ENCODE assay signal across 10 cellular contexts in genomic region chr20:2174067-2174466, GRCh38.
"Had no signal": no experiment of that assay in that cellular context is flagged by ENCODE, and none has a peak within 500 bp of the region (broad histone marks: within the 10 kb centered on the region; RNA-seq: fewer than 3 reads in every experiment).

No MANE protein-coding gene starts in this region.

- ATAC-seq: HCT116, HepG2 had no signal

- H3K27ac Mint-ChIP-seq: IgD-negative memory B cell had no signal

- H3K9ac ChIP-seq: GM23248, KMS-11 had no signal

- H3K36me3 Mint-ChIP-seq: IgD-negative memory B cell had no signal

- H3K4me1 ChIP-seq: HAP-1 had no signal

- H3K4me3 ChIP-seq: GM23248, HAP-1 had no signal

- DNase-seq: GM23248, GOT3, H7, Karpas-422, KBM-7 had no signal

- H3K9me3 Mint-ChIP-seq: IgD-negative memory B cell had no signal

- H3K27ac ChIP-seq: GM23248, KMS-11 had no signal

- H3K4me2 ChIP-seq: KMS-11 had no signal

- H3K36me3 ChIP-seq: HAP-1 had no signal

- H3K9me3 ChIP-seq: HAP-1 had no signal
